Comparison of ENCODE assay signal across 27 cellular contexts in the genomic region with DNA sequence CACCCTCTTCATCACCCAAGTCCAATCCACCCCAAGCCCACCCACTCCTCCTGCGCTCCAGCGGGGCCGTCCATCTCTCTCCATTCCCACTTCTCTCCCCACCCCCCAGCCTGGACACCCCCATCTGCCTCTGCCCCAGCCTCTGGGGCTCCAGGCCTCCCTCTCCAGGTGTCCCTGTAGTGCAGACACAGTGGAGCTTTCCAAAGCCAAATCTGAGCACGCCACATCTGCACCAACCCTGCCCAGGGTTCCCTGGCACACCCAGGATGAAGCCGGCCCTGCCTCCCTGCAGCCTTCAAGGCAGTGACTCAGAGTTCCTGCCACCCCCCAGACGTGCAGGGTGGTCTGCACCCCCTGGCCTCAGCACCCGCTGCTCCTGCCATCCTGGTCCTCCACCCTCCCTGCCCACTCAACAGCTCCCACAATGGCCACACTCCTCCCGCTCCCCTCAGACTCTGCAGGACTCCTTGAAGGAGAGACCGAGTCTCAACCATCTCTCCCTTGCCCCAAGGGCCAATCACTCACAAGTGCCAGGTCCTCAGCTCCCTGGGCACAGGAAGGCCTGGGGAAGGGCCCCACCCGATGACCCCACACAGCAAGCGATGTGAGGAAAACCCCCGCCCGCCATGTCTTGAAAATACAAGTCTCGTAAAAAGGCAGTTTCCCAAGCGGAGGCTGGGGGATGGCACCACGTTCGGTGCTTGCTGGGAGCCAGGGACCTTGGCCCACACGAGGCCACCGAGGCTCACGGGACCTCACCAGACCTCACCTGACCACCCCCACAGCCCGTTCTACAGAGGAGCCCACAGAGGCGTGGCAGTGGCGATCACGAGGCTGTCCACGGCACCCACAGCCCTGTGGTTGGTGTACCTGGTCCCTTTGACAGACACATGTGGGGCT. TPM values are rescaled to one million over a fixed set of nuclear protein-coding genes. Genes with fewer than 3 reads are reported as not detected.
DNase-seq lines count a peak whose midpoint lies in the region; ATAC-seq, FAIRE-seq and TF ChIP-seq lines count a peak whose summit lies in the region.
"Had no signal": no experiment of that assay in that cellular context is flagged by ENCODE, and none has a peak within 500 bp of the region (broad histone marks: within the 10 kb centered on the region; RNA-seq: fewer than 3 reads in every experiment).

No MANE protein-coding gene starts in this region.

- no peak overlapping the region for H3K9ac ChIP-seq in astrocyte (ENCODE audit: low read length)
- no peak overlapping the region for H3K9ac ChIP-seq in keratinocyte (ENCODE audit: control insufficient read depth, extremely low read depth, insufficient read depth, low read length)
- H3K9ac ChIP-seq in mammary epithelial cell (ENCODE audit: insufficient read depth, low read length): no peak overlapping the region

- H3K79me2 ChIP-seq in astrocyte (ENCODE audit: insufficient read depth, low read length): peaks cover 98% of the 10 kb centered on the region
- peaks cover 95% of the 10 kb centered on the region for H3K79me2 ChIP-seq in keratinocyte (ENCODE audit: control insufficient read depth, insufficient read depth, low read length)
- H3K79me2 ChIP-seq in mammary epithelial cell (ENCODE audit: insufficient read depth, low read length): peaks cover 100% of the 10 kb centered on the region

- FAIRE-seq in astrocyte (lab: Jason Lieb, UNC): no peak
- no peak for FAIRE-seq in keratinocyte (lab: Jason Lieb, UNC)

- H3K9me3 Mint-ChIP-seq in astrocyte (ENCODE audit: unreplicated experiment) (no peaks in the 10 kb centered on the region), osteocyte (ENCODE audit: unreplicated experiment) (peaks cover under 1% of the 10 kb centered on the region)

- intact Hi-C loops in mammary epithelial cell (cut with micrococcal nuclease): loop anchor here (10.0 kb wide), 1 partner anchor 55 kb away; a partner anchor contains a TSS

- H3K27me3 Mint-ChIP-seq in astrocyte (ENCODE audit: low read depth, unreplicated experiment) (no peaks in the 10 kb centered on the region), osteocyte (ENCODE audit: unreplicated experiment) (no peaks in the 10 kb centered on the region)
- H3K27me3 Mint-ChIP-seq: activated CD4-positive, alpha-beta T cell treated with anti-CD3 and anti-CD28 coated beads, Interleukin-2, amount 10 ng/mL, durations not matched to agents 7 days and 5 days; CD4-positive, alpha-beta T cell; naive thymus-derived CD8-positive, alpha-beta T cell had no signal

- H3K4me1 Mint-ChIP-seq in astrocyte (ENCODE audit: low read depth, unreplicated experiment): peaks cover 17% of the 10 kb centered on the region
- H3K4me1 Mint-ChIP-seq in osteocyte (ENCODE audit: unreplicated experiment): peaks cover 45% of the 10 kb centered on the region
- H3K4me1 Mint-ChIP-seq: activated CD4-positive, alpha-beta T cell treated with anti-CD3 and anti-CD28 coated beads, Interleukin-2, amount 10 ng/mL, durations not matched to agents 7 days and 5 days had no signal

- H3K9me3 ChIP-seq in astrocyte (ENCODE audit: insufficient read depth, low read depth, low read length) (no peaks in the 10 kb centered on the region), keratinocyte (ENCODE audit: control insufficient read depth, low read depth, low read length) (no peaks in the 10 kb centered on the region), mammary epithelial cell (replicated peaks; ENCODE audit: insufficient read depth, low read length) (peaks cover under 1% of the 10 kb centered on the region)
- H3K9me3 ChIP-seq: ascending aorta, esophagus muscularis mucosa, gastrocnemius medialis, suprapubic skin, vagina had no signal

- H3K27me3 ChIP-seq in H7 (ENCODE audit: control insufficient read depth, insufficient read depth, low read length) (no peaks in the 10 kb centered on the region), astrocyte (ENCODE audit: insufficient read depth, low read length) (no peaks in the 10 kb centered on the region), keratinocyte (ENCODE audit: control insufficient read depth, extremely low read depth, insufficient read depth, low read length) (no peaks in the 10 kb centered on the region), mammary epithelial cell (ENCODE audit: insufficient read depth, low read length) (no peaks in the 10 kb centered on the region)
- H3K27me3 ChIP-seq: ascending aorta, esophagus muscularis mucosa, gastrocnemius medialis, suprapubic skin, vagina had no signal

- H3K27ac ChIP-seq in astrocyte (ENCODE audit: low read depth, low read length): no peak overlapping the region
- H3K27ac ChIP-seq in keratinocyte (ENCODE audit: control insufficient read depth, insufficient read depth, low read length): no peak overlapping the region
- no peak overlapping the region for H3K27ac ChIP-seq in mammary epithelial cell (ENCODE audit: insufficient read depth, low read depth, low read length)
- H3K27ac ChIP-seq: ascending aorta, esophagus muscularis mucosa, gastrocnemius medialis, suprapubic skin, vagina had no signal

- no peak overlapping the region for H3K27ac Mint-ChIP-seq in astrocyte (ENCODE audit: unreplicated experiment)
- H3K27ac Mint-ChIP-seq in osteocyte (ENCODE audit: unreplicated experiment): peak overlapping the region; percentile 7
- H3K27ac Mint-ChIP-seq: CD4-positive, alpha-beta T cell; naive thymus-derived CD8-positive, alpha-beta T cell; T-helper 1 cell treated with Interleukin-12 subunit alpha and Interleukin-12 subunit beta and Interleukin-4 antibody, amounts not matched to agents 30 μg/mL and 1 μg/mL, for 36 hours had no signal

- BruUV-seq in mammary epithelial cell (replicated peaks; lab: Mats Ljungman, UMichigan): no TSS peak

- TF ChIP-seq CTCF in astrocyte (IDR thresholded peaks at IDR 0.05; ENCODE audit: insufficient read depth, low read depth, low read length) (no peak), keratinocyte (optimal IDR thresholded peaks at IDR 0.05 in 1 of 3, IDR thresholded peaks at IDR 0.05 in 1 of 3, conservative IDR thresholded peaks at IDR 0.05 in 1 of 3; ENCODE audit: extremely low read depth in 1 of 3, insufficient read depth in 2 of 3, low read length in 3 of 3) (no peak), osteocyte (IDR thresholded peaks at IDR 0.05) (no peak), mammary epithelial cell (conservative IDR thresholded peaks at IDR 0.05 in 1 of 2, IDR thresholded peaks at IDR 0.05 in 1 of 2; ENCODE audit: extremely low read depth in 1 of 2, insufficient read depth in 1 of 2, low read depth in 1 of 2, low read length in 2 of 2) (no peak)

- peak overlapping the region; percentile 27 for H3K4me3 Mint-ChIP-seq in astrocyte (ENCODE audit: unreplicated experiment)
- H3K4me3 Mint-ChIP-seq in osteocyte (ENCODE audit: unreplicated experiment): no peak overlapping the region
- H3K4me3 Mint-ChIP-seq: activated CD4-positive, alpha-beta T cell treated with anti-CD3 and anti-CD28 coated beads, Interleukin-2, amount 10 ng/mL, durations not matched to agents 7 days and 5 days; CD4-positive, alpha-beta T cell; naive thymus-derived CD8-positive, alpha-beta T cell; T-helper 1 cell treated with Interleukin-12 subunit alpha and Interleukin-12 subunit beta and Interleukin-4 antibody, amounts not matched to agents 30 μg/mL and 1 μg/mL, for 36 hours had no signal

- ATAC-seq in HG02798 (IDR thresholded peaks at IDR 0.05; ENCODE audit: poor library complexity, unreplicated experiment): no peak
- ATAC-seq: activated naive CD4-positive, alpha-beta T cell treated with anti-CD3 and anti-CD28 coated beads, Interleukin-2, amount 50 U/mL, for 72 hours; gastrocnemius medialis; naive thymus-derived CD8-positive, alpha-beta T cell had no signal

- peaks cover 7% of the 10 kb centered on the region for H3K4me1 ChIP-seq in astrocyte (ENCODE audit: insufficient read depth, low read length)
- H3K4me1 ChIP-seq in keratinocyte (ENCODE audit: control insufficient read depth, extremely low read depth, insufficient read depth, low read length): peaks cover 32% of the 10 kb centered on the region
- H3K4me1 ChIP-seq in mammary epithelial cell (ENCODE audit: insufficient read depth, low read length): peaks cover 31% of the 10 kb centered on the region
- H3K4me1 ChIP-seq: ascending aorta, gastrocnemius medialis had no signal

- CTCF ChIA-PET in mammary epithelial cell (lab: Charles Lee; ENCODE audit: low non-redundant PET): no interaction called here

- dilution Hi-C loops in keratinocyte (cut with MboI; ENCODE audit: extremely low pct_ligation_motif_present, low sequenced_read_pairs) (no loop called here), mammary epithelial cell (cut with HindIII; ENCODE audit: low sequenced_read_pairs) (no loop called here)

- H4K20me1 ChIP-seq in astrocyte (ENCODE audit: insufficient read depth, low read length): peaks cover 100% of the 10 kb centered on the region
- H4K20me1 ChIP-seq in keratinocyte (ENCODE audit: control insufficient read depth, extremely low read depth, insufficient read depth, low read length): peaks cover 79% of the 10 kb centered on the region
- H4K20me1 ChIP-seq in mammary epithelial cell (ENCODE audit: insufficient read depth, low read length): peaks cover 43% of the 10 kb centered on the region

- H3K4me2 ChIP-seq in astrocyte (ENCODE audit: low read length): no peak overlapping the region
- H3K4me2 ChIP-seq in keratinocyte (ENCODE audit: control insufficient read depth, extremely low read depth, insufficient read depth, low read depth, low read length): peak overlapping the region; percentile 33
- no peak overlapping the region for H3K4me2 ChIP-seq in mammary epithelial cell (ENCODE audit: insufficient read depth, low read depth, low read length)

- 87% methylated on average over 10 of the region's 25 CpGs for WGBS in mammary epithelial cell (ENCODE audit: low coverage, missing lambda C conversion rate)

- H3K36me3 Mint-ChIP-seq in astrocyte (ENCODE audit: low read depth, unreplicated experiment) (no peaks in the 10 kb centered on the region), osteocyte (ENCODE audit: unreplicated experiment) (no peaks in the 10 kb centered on the region)

- H3K9me1 ChIP-seq in keratinocyte (ENCODE audit: control insufficient read depth, extremely low read depth, insufficient read depth, low read length): peaks cover 11% of the 10 kb centered on the region

- no peaks in the 10 kb centered on the region for H3K36me3 ChIP-seq in H7 (replicated peaks; ENCODE audit: control insufficient read depth, insufficient read depth, low read length)
- H3K36me3 ChIP-seq in astrocyte (ENCODE audit: insufficient read depth, low read length): no peaks in the 10 kb centered on the region
- H3K36me3 ChIP-seq in keratinocyte (ENCODE audit: control insufficient read depth in 2 of 2, extremely low read depth in 1 of 2, insufficient read depth in 2 of 2, low read length in 2 of 2): no peaks in the 10 kb centered on the region
- no peaks in the 10 kb centered on the region for H3K36me3 ChIP-seq in mammary epithelial cell (ENCODE audit: insufficient read depth, low read length)
- H3K36me3 ChIP-seq: ascending aorta, esophagus muscularis mucosa, gastrocnemius medialis, suprapubic skin, vagina had no signal

- H2AFZ ChIP-seq in astrocyte (ENCODE audit: low read depth, low read length): no peak overlapping the region
- no peak overlapping the region for H2AFZ ChIP-seq in keratinocyte (ENCODE audit: control insufficient read depth, low read length)
- no peak overlapping the region for H2AFZ ChIP-seq in mammary epithelial cell (ENCODE audit: low read depth, low read length)

- in situ Hi-C loops in mammary epithelial cell (cut with MboI; ENCODE audit: low sequenced_read_pairs in 2 of 2): no loop called here

- DNase-seq in H7 (peak; percentile 60), astrocyte (ENCODE audit: low read depth) (no peak), keratinocyte (ENCODE audit: low read depth, low spot score) (no peak), osteocyte (ENCODE audit: extremely low spot score, unreplicated experiment) (no peak), mammary epithelial cell (no peak), NCI-H2107 (lab: John Stamatoyannopoulos, UW) (no peak)
- DNase-seq in activated CD4-positive, alpha-beta T cell treated with anti-CD3 and anti-CD28 coated beads, Interleukin-2, amount 50 U/mL, for 1 hour: no peak
- DNase-seq: activated CD4-positive, alpha-beta T cell treated with anti-CD3 and anti-CD28 coated beads, Interleukin-2, amount 10 ng/mL, durations not matched to agents 7 days and 5 days; CD4-positive, alpha-beta T cell; cerebellar nuclear complex; DMS153; effector memory CD4-positive, alpha-beta T cell; gastrocnemius medialis; islet precursor cell; mesendoderm; NCI-H1092 treated with DMSO at 0.1 percent for 48 hours; NCI-H2029; NCI-H345; OCI-M1 had no signal

- H3K4me3 ChIP-seq in H7 (ENCODE audit: insufficient read depth, low read depth, low read length) (no peak overlapping the region), astrocyte (ENCODE audit: insufficient read depth, low read depth, low read length) (no peak overlapping the region), keratinocyte (ENCODE audit: control insufficient read depth in 2 of 3, extremely low read depth in 1 of 3, insufficient read depth in 2 of 3, low read depth in 1 of 3, low read length in 3 of 3) (no peak overlapping the region), mammary epithelial cell (replicated peaks in 1 of 3; ENCODE audit: insufficient read depth in 1 of 3, low read depth in 2 of 3, low read length in 3 of 3) (no peak overlapping the region)
- H3K4me3 ChIP-seq: ascending aorta, esophagus muscularis mucosa, gastrocnemius medialis, suprapubic skin, vagina had no signal

RNA-seq across cellular contexts. Expression of a gene that starts 22.2 kb away (rescaled TPM):
- total RNA-seq in H7 (2014; rRNA removed; shearing (Covaris generic)): 17.7 and 26.9 TPM in 2 replicates
- 36.5 and 41.6 TPM in 2 replicates for total RNA-seq in astrocyte
- 16.4 to 32.1 TPM (median 18.2 TPM) in 3 replicates for polyA plus RNA-seq in keratinocyte
- 5.5 TPM for polyA plus RNA-seq in keratinocyte (2011; ENCODE audit: low read depth)
- 15.8 and 23.4 TPM in 2 replicates for polyA plus RNA-seq in keratinocyte (2011; cell fraction: cytosol; rRNA removed)
- polyA plus RNA-seq in keratinocyte (2011; cell fraction: nucleus; rRNA removed): 34.4 and 38.2 TPM in 2 replicates
- 8.7 and 37.0 TPM in 2 replicates for polyA plus RNA-seq in keratinocyte (2012; ENCODE audit: low replicate concordance)
- 28.5 to 58.4 TPM (median 37.2 TPM) in 3 replicates for polyA minus RNA-seq in keratinocyte
- 39.5 TPM for polyA minus RNA-seq in keratinocyte (2011; cell fraction: cytosol; rRNA and poly(A)+ RNA removed)
- polyA minus RNA-seq in keratinocyte (2011; cell fraction: nucleus; rRNA and poly(A)+ RNA removed): 25.2 and 36.2 TPM in 2 replicates
- 21.5 and 24.4 TPM in 2 replicates for total RNA-seq in osteocyte
- 10 to 100 TPM; 32.5 to 60.1 TPM for total RNA-seq in mammary epithelial cell
- polyA plus RNA-seq in mammary epithelial cell: 29.9 TPM
- 65.1 TPM for polyA minus RNA-seq in mammary epithelial cell

RNA-seq across cellular contexts. Expression of a gene that starts 55.4 kb away (rescaled TPM):
- 16.2 and 25.7 TPM in 2 replicates for total RNA-seq in H7 (2014; rRNA removed; shearing (Covaris generic))
- total RNA-seq in astrocyte: 20.2 and 21.7 TPM in 2 replicates
- 8.2 to 13.8 TPM (median 8.5 TPM) in 3 replicates for polyA plus RNA-seq in keratinocyte
- polyA plus RNA-seq in keratinocyte (2011; ENCODE audit: low read depth): 3.3 TPM
- polyA plus RNA-seq in keratinocyte (2011; cell fraction: cytosol; rRNA removed): 14.2 and 15.1 TPM in 2 replicates
- polyA plus RNA-seq in keratinocyte (2011; cell fraction: nucleus; rRNA removed): 9.9 and 11.2 TPM in 2 replicates
- 3.2 and 13.3 TPM in 2 replicates for polyA plus RNA-seq in keratinocyte (2012; ENCODE audit: low replicate concordance)
- polyA minus RNA-seq in keratinocyte: 6.3 to 10.8 TPM (median 6.5 TPM) in 3 replicates
- 10.7 TPM for polyA minus RNA-seq in keratinocyte (2011; cell fraction: cytosol; rRNA and poly(A)+ RNA removed)
- 3.8 and 4.9 TPM in 2 replicates for polyA minus RNA-seq in keratinocyte (2011; cell fraction: nucleus; rRNA and poly(A)+ RNA removed)
- 19.9 and 22.0 TPM in 2 replicates for total RNA-seq in osteocyte
- 10 to 100 TPM; 18.6 to 26.7 TPM for total RNA-seq in mammary epithelial cell
- polyA plus RNA-seq in mammary epithelial cell: 15.2 TPM
- 4.5 TPM for polyA minus RNA-seq in mammary epithelial cell
